16 cellular contexts compared by ENCODE assay signal in genomic region chr7:102270176-102270887, GRCh38.
"Had no signal": no experiment of that assay in that cellular context is flagged by ENCODE, and none has a peak within 500 bp of the region (broad histone marks: within the 10 kb centered on the region; RNA-seq: fewer than 3 reads in every experiment).

No MANE protein-coding gene starts in this region.

- H3K27me3 ChIP-seq: brain microvascular endothelial cell, hepatocyte, ovary, tibial nerve had no signal

- H3K36me3 ChIP-seq: brain microvascular endothelial cell, ovary had no signal

- H3K36me3 Mint-ChIP-seq: activated naive CD4-positive, alpha-beta T cell treated with anti-CD3 and anti-CD28 coated beads, Interleukin-2, amount 50 U/mL, for 72 hours; stimulated activated effector memory CD8-positive, alpha-beta T cell treated with anti-CD3 and anti-CD28 coated beads, Interleukin-12 subunit alpha, Interleukin-12 subunit beta, amount 100 ng/mL, for 72 hours had no signal

- H3K27me3 Mint-ChIP-seq: activated B cell treated with CpG ODN at 0.5 μM for 24 hours; activated CD4-positive, alpha-beta T cell treated with anti-CD3 and anti-CD28 coated beads, Interleukin-2, amount 10 ng/mL, durations not matched to agents 7 days and 5 days; T-helper 17 cell had no signal

- H3K4me3 Mint-ChIP-seq: activated B cell treated with CpG ODN at 0.5 μM for 24 hours; activated CD4-positive, alpha-beta T cell treated with anti-CD3 and anti-CD28 coated beads, Interleukin-2, amount 10 ng/mL, durations not matched to agents 7 days and 5 days; endodermal cell; nephron; stimulated activated effector memory CD8-positive, alpha-beta T cell treated with anti-CD3 and anti-CD28 coated beads, Interleukin-12 subunit alpha, Interleukin-12 subunit beta, amount 100 ng/mL, for 72 hours; T-helper 17 cell had no signal

- H3K9me3 Mint-ChIP-seq: activated B cell treated with CpG ODN at 0.5 μM for 24 hours; activated CD4-positive, alpha-beta T cell treated with anti-CD3 and anti-CD28 coated beads, Interleukin-2, amount 10 ng/mL, durations not matched to agents 7 days and 5 days; activated naive CD4-positive, alpha-beta T cell treated with anti-CD3 and anti-CD28 coated beads, Interleukin-2, amount 50 U/mL, for 72 hours; endodermal cell; nephron; stimulated activated effector memory CD8-positive, alpha-beta T cell treated with anti-CD3 and anti-CD28 coated beads, Interleukin-12 subunit alpha, Interleukin-12 subunit beta, amount 100 ng/mL, for 72 hours had no signal

- H3K27ac ChIP-seq: brain microvascular endothelial cell, hepatocyte, ovary, tibial nerve had no signal

- H3K27ac Mint-ChIP-seq: activated B cell treated with CpG ODN at 0.5 μM for 24 hours; activated CD4-positive, alpha-beta T cell treated with anti-CD3 and anti-CD28 coated beads, Interleukin-2, amount 10 ng/mL, durations not matched to agents 7 days and 5 days; activated naive CD4-positive, alpha-beta T cell treated with anti-CD3 and anti-CD28 coated beads, Interleukin-2, amount 50 U/mL, for 72 hours; endodermal cell; nephron; stimulated activated effector memory CD8-positive, alpha-beta T cell treated with anti-CD3 and anti-CD28 coated beads, Interleukin-12 subunit alpha, Interleukin-12 subunit beta, amount 100 ng/mL, for 72 hours; T-helper 17 cell had no signal

- H3K9me3 ChIP-seq: mucosa of descending colon, ovary, tibial nerve had no signal

- ATAC-seq: activated naive CD4-positive, alpha-beta T cell treated with anti-CD3 and anti-CD28 coated beads, Interleukin-2, amount 50 U/mL, for 72 hours; mucosa of descending colon; stimulated activated effector memory CD8-positive, alpha-beta T cell treated with anti-CD3 and anti-CD28 coated beads, Interleukin-12 subunit alpha, Interleukin-12 subunit beta, amount 100 ng/mL, for 72 hours; T-helper 17 cell had no signal

- H3K4me3 ChIP-seq: hepatocyte, lung, mucosa of descending colon, ovary, tibial nerve had no signal

- DNase-seq: activated B cell treated with CpG ODN at 0.5 μM for 24 hours; activated CD4-positive, alpha-beta T cell treated with anti-CD3 and anti-CD28 coated beads, Interleukin-2, amount 10 ng/mL, durations not matched to agents 7 days and 5 days; activated T-cell treated with anti-CD3 and anti-CD28 coated beads, Interleukin-2, amount 50 U/mL, for 1 hour; amniotic stem cell; brain microvascular endothelial cell; endodermal cell; erythroblast; mucosa of descending colon; ovary; T-helper 17 cell had no signal

- H3K4me1 Mint-ChIP-seq: activated CD4-positive, alpha-beta T cell treated with anti-CD3 and anti-CD28 coated beads, Interleukin-2, amount 10 ng/mL, durations not matched to agents 7 days and 5 days had no signal
